In genomic region chr6:14520029-14520428, GRCh38 we compare ENCODE assay signal across 17 cellular contexts.
"Had no signal": no experiment of that assay in that cellular context is flagged by ENCODE, and none has a peak within 500 bp of the region (broad histone marks: within the 10 kb centered on the region; RNA-seq: fewer than 3 reads in every experiment).

No MANE protein-coding gene starts in this region.

- H3K36me3 ChIP-seq: right lobe of liver, spleen, WERI-Rb-1 had no signal

- H3K9me3 ChIP-seq: psoas muscle, right lobe of liver, spleen, testis had no signal

- ATAC-seq: activated naive CD8-positive, alpha-beta T cell treated with anti-CD3 and anti-CD28 coated beads, Interleukin-2, amount 50 U/mL, for 24 hours; left ventricle myocardium superior; psoas muscle; right lobe of liver; stimulated activated naive CD8-positive, alpha-beta T cell treated with anti-CD3 and anti-CD28 coated beads, Interleukin-15, amount 100 ng/mL, for 72 hours; T-helper 17 cell had no signal

- H3K27ac ChIP-seq: psoas muscle, right lobe of liver, spleen, testis, WERI-Rb-1 had no signal

- H3K27me3 ChIP-seq: right lobe of liver, spleen, testis had no signal

- DNase-seq: activated CD4-positive, alpha-beta T cell treated with anti-CD3 and anti-CD28 coated beads, Interleukin-2, amount 50 U/mL, for 48 hours; activated naive CD4-positive, alpha-beta T cell treated with anti-CD3 and anti-CD28 coated beads for 36 hours; activated naive CD8-positive, alpha-beta T cell treated with anti-CD3 and anti-CD28 coated beads, Interleukin-2, amount 50 U/mL, for 24 hours; activated T-cell treated with anti-CD3 and anti-CD28 coated beads, Interleukin-2, amount 50 U/mL, for 1 hour; aorta; erythroblast; hippocampal formation; left ventricle myocardium superior; mesendoderm; psoas muscle; right lobe of liver; spleen; stimulated activated CD4-positive, alpha-beta T cell treated with anti-CD3 and anti-CD28 coated beads, Interleukin-1b, Interleukin-23, amount 100 ng/mL, for 48 hours; stimulated activated naive CD8-positive, alpha-beta T cell treated with anti-CD3 and anti-CD28 coated beads, Interleukin-15, amount 100 ng/mL, for 72 hours; T-helper 17 cell; testis; WERI-Rb-1 had no signal

- H3K4me3 ChIP-seq: psoas muscle, right lobe of liver, spleen, testis had no signal

- H3K4me1 ChIP-seq: psoas muscle, right lobe of liver, testis had no signal
